15 cellular contexts compared by ENCODE assay signal in the genomic region with DNA sequence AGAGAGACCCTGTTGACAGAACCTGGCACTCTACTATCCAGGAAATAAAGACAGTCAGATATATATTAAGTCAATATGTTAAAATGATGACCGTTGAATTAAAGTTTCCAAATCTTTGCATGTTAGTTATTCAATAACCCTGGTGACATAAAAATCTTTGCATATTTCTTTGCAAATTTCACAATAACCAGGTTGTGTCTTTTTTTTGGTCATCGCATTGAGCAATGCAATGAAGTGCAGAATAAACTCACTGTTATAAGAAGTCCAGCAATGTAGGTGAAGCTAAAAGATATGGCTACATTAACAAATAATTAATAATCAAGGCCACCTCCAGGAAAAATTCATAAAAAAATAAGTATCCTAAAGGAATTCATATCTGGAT.
"Had no signal": no experiment of that assay in that cellular context is flagged by ENCODE, and none has a peak within 500 bp of the region (broad histone marks: within the 10 kb centered on the region; RNA-seq: fewer than 3 reads in every experiment).

No MANE protein-coding gene starts in this region.

- H3K27me3 ChIP-seq: ascending aorta, stomach, suprapubic skin, transverse colon had no signal

- H3K79me2 ChIP-seq: parathyroid adenoma had no signal

- H3K4me1 ChIP-seq: ascending aorta, parathyroid adenoma, stomach, suprapubic skin, transverse colon had no signal

- H2AFZ ChIP-seq: parathyroid adenoma had no signal

- ATAC-seq: right cardiac atrium; stimulated activated memory B cell treated with anti-CD40 and anti-IgM and Interleukin-4, amounts not matched to agents 10 μg/mL and 1 μg/mL and 100 μg/mL, for 72 hours; WTC11 had no signal

- H3K4me3 ChIP-seq: ascending aorta, stomach, suprapubic skin, transverse colon had no signal

- H3K9me3 ChIP-seq: ascending aorta, stomach, suprapubic skin, transverse colon had no signal

- DNase-seq: activated gamma-delta T cell treated with Interleukin-2 at 50 U/mL for 16 hours; activated T-cell treated with anti-CD3 and anti-CD28 coated beads, Interleukin-2, amount 50 U/mL, for 1 hour; central memory CD4-positive, alpha-beta T cell; effector memory CD4-positive, alpha-beta T cell; nucleus accumbens; right cardiac atrium; stimulated activated CD4-positive, alpha-beta T cell treated with anti-CD3 and anti-CD28 coated beads, Interleukin-2, amount 100 ng/mL, for 24 hours; stomach; T-helper 9 cell; transverse colon had no signal

- H3K36me3 ChIP-seq: ascending aorta, stomach, suprapubic skin, transverse colon had no signal

- H3K27ac ChIP-seq: ascending aorta, parathyroid adenoma, transverse colon had no signal
